29 cellular contexts compared by ENCODE assay signal in the genomic region with DNA sequence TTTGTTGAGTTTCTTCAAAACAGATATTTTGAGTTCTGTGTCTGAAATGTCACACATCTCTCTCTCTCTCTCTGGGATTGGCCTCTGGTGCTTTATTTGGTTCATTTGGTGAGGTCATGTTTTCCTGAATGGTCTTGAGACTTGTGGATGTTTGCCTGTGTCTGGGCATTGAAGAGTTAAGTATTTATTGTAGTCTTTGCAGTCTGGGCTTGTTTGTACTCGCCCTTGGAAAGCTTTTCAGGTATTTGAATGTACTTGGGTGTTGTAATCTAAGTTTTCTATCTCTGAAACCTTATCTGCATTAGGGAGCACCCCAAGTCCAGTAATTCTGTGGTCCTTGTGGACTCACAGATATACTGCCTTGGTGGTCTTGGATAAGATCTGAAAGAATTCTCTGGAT.
"Had no signal": no experiment of that assay in that cellular context is flagged by ENCODE, and none has a peak within 500 bp of the region (broad histone marks: within the 10 kb centered on the region; RNA-seq: fewer than 3 reads in every experiment).

No MANE protein-coding gene starts in this region.

- H3K9me3 ChIP-seq: neutrophil, prostate gland, testis had no signal

- H3K27ac ChIP-seq: esophagus muscularis mucosa, neutrophil, ovary, prostate gland, skin epidermis, testis, WERI-Rb-1 had no signal

- ATAC-seq: activated naive CD8-positive, alpha-beta T cell treated with anti-CD3 and anti-CD28 coated beads, Interleukin-2, amount 50 U/mL, for 24 hours; left colon; sciatic nerve; stimulated activated naive CD8-positive, alpha-beta T cell treated with anti-CD3 and anti-CD28 coated beads, Interleukin-15, Interleukin-2, amounts not matched to agents 100 U/mL and 50 U/mL, for 24 hours; T-helper 17 cell had no signal

- DNase-seq: activated CD4-positive, alpha-beta memory T cell treated with anti-CD3 and anti-CD28 coated beads, Interleukin-2, amount 10 ng/mL, durations not matched to agents 7 days and 5 days; activated CD4-positive, alpha-beta T cell treated with anti-CD3 and anti-CD28 coated beads, Interleukin-2, amount 10 ng/mL, durations not matched to agents 7 days and 5 days; activated CD4-positive, CD25-positive, alpha-beta regulatory T cell treated with anti-CD3 and anti-CD28 coated beads, Interleukin-2, amount 50 U/mL, for 72 hours; activated CD8-positive, alpha-beta memory T cell treated with anti-CD3 and anti-CD28 coated beads, Interleukin-2, amount 50 U/mL, for 48 hours; activated gamma-delta T cell; activated naive CD4-positive, alpha-beta T cell treated with anti-CD3 and anti-CD28 coated beads, Interleukin-2, amount 50 U/mL, for 16 hours; activated naive CD8-positive, alpha-beta T cell treated with anti-CD3 and anti-CD28 coated beads, Interleukin-2, amount 50 U/mL, for 24 hours; activated T-cell treated with anti-CD3 and anti-CD28 coated beads, Interleukin-2, amount 50 U/mL, for 24 hours; amygdala; endodermal cell; foreskin melanocyte; kidney; left colon; naive B cell; nephron progenitor cell; ovary; retina; stimulated activated CD4-positive, alpha-beta T cell treated with anti-CD3 and anti-CD28 coated beads, Interleukin-12 subunit alpha, Interleukin-12 subunit beta, amount 100 ng/mL, for 4 hours; stimulated activated CD4-positive, alpha-beta T cell treated with anti-CD3 and anti-CD28 coated beads, Interleukin-4, amount 100 ng/mL, for 1 hour; stimulated activated naive CD8-positive, alpha-beta T cell treated with anti-CD3 and anti-CD28 coated beads, Interleukin-15, Interleukin-2, amounts not matched to agents 100 U/mL and 50 U/mL, for 24 hours; T-helper 17 cell; T1000; testis; WERI-Rb-1 had no signal

- H3K4me1 ChIP-seq: esophagus muscularis mucosa, prostate gland, testis had no signal

- H3K4me3 ChIP-seq: esophagus muscularis mucosa, ovary, prostate gland, skin epidermis, testis had no signal

- H3K27me3 ChIP-seq: esophagus muscularis mucosa, neutrophil, ovary, testis had no signal

- H3K36me3 ChIP-seq: esophagus muscularis mucosa, neutrophil, ovary, prostate gland, WERI-Rb-1 had no signal
